ENCODE assay signal across 20 cellular contexts in genomic region chr20:58719971-58720371, GRCh38. TPM values are rescaled to one million over a fixed set of nuclear protein-coding genes. Genes with fewer than 3 reads are reported as not detected.
DNase-seq lines count a peak whose midpoint lies in the region; ATAC-seq, FAIRE-seq and TF ChIP-seq lines count a peak whose summit lies in the region.
"Had no signal": no experiment of that assay in that cellular context is flagged by ENCODE, and none has a peak within 500 bp of the region (broad histone marks: within the 10 kb centered on the region; RNA-seq: fewer than 3 reads in every experiment).

No MANE protein-coding gene starts in this region.

- TF ChIP-seq CTCF in heart left ventricle (IDR thresholded peaks at IDR 0.05) (no peak), left lung (IDR thresholded peaks at IDR 0.05) (no peak), esophagus squamous epithelium (IDR thresholded peaks at IDR 0.05) (no peak)

- H3K9me3 ChIP-seq in heart left ventricle (no peaks in the 10 kb centered on the region), left lung (no peaks in the 10 kb centered on the region), esophagus squamous epithelium (no peaks in the 10 kb centered on the region)
- H3K9me3 ChIP-seq: BE2C had no signal

- no peak overlapping the region for H3K4me3 ChIP-seq in heart left ventricle
- H3K4me3 ChIP-seq in left lung = no peak overlapping the region
- H3K4me3 ChIP-seq in esophagus squamous epithelium = no peak overlapping the region
- H3K4me3 ChIP-seq: GM23338 had no signal

- 28 to 60% (median 34%) methylated on average over 1 to 6 of the region's 6 CpGs for WGBS in heart left ventricle, 4 donors
- WGBS in esophagus squamous epithelium, 2 donors = 40% methylated on average over 3 of the region's 6 CpGs; no CpG with 5 or more reads in 1 of the 2 donors

- no peak overlapping the region for H3K27ac ChIP-seq in heart left ventricle
- H3K27ac ChIP-seq in left lung = no peak overlapping the region
- no peak overlapping the region for H3K27ac ChIP-seq in esophagus squamous epithelium

- peak; percentile 56 for FAIRE-seq in urothelium cell line (lab: Jason Lieb, UNC)
- FAIRE-seq: G401.6, GM12891 had no signal

- H3K27me3 ChIP-seq in heart left ventricle = peaks cover 0 to 37% (median 8%) of the 10 kb centered on the region in 9 donors
- H3K27me3 ChIP-seq in left lung = peaks cover 0 to 47% of the 10 kb centered on the region in 2 donors
- peaks cover 0 to 36% (median 0%) of the 10 kb centered on the region in 4 donors for H3K27me3 ChIP-seq in esophagus squamous epithelium
- H3K27me3 ChIP-seq: BE2C had no signal

- intact Hi-C loops in heart left ventricle (cut with DNase I) (no loop called here), left ventricle myocardium superior (cut with micrococcal nuclease) (no loop called here), left lung (cut with DNase I) (no loop called here), esophagus squamous epithelium (cut with DNase I) (no loop called here)

- H3K4me1 ChIP-seq in heart left ventricle = no peaks in the 10 kb centered on the region
- no peaks in the 10 kb centered on the region for H3K4me1 ChIP-seq in left lung
- H3K4me1 ChIP-seq in esophagus squamous epithelium = no peaks in the 10 kb centered on the region

- TF ChIP-seq POLR2A in heart left ventricle (IDR thresholded peaks at IDR 0.05) (no peak), esophagus squamous epithelium (IDR thresholded peaks at IDR 0.05) (no peak)

- peaks cover 0 to 4% (median 0%) of the 10 kb centered on the region in 9 donors for H3K36me3 ChIP-seq in heart left ventricle
- peaks cover 0 to 13% of the 10 kb centered on the region in 2 donors for H3K36me3 ChIP-seq in left lung
- H3K36me3 ChIP-seq in esophagus squamous epithelium = peaks cover 0 to 13% (median 0%) of the 10 kb centered on the region in 3 donors
- H3K36me3 ChIP-seq: BE2C had no signal

- DNase-seq in heart left ventricle (peak in 3 of 5 donors; percentile 2 to 40 (median 12)), left ventricle myocardium superior (no peak), NCI-H69 (lab: John Stamatoyannopoulos, UW) (peak; percentile 30), left lung (peak; percentile 14 to 55), urothelium cell line (ENCODE audit: low spot score) (no peak), esophagus squamous epithelium (lab: John Stamatoyannopoulos, UW) (no peak), 8988T (no peak), NCI-H1105 treated with DMSO at 0.1 percent for 48 hours (lab: John Stamatoyannopoulos, UW) (no peak)
- DNase-seq: cerebellar nuclear complex; MM.1S; NCI-H2107; NK-92 treated with Interleukin-12 subunit alpha and Interleukin-12 subunit beta, amount 100 ng/mL, for 24 hours; T-helper 1 cell; trophoblast cell had no signal

- no peak for ATAC-seq in heart left ventricle
- ATAC-seq in left ventricle myocardium superior = no peak
- ATAC-seq in left lung = no peak
- ATAC-seq: GM23338; stimulated activated effector memory CD8-positive, alpha-beta T cell treated with anti-CD3 and anti-CD28 coated beads, Interleukin-12 subunit alpha, Interleukin-12 subunit beta, amount 100 ng/mL, for 72 hours; WTC11 had no signal

RNA-seq across cellular contexts. Expression of gene NPEPL1, which starts 27.4 kb away (rescaled TPM):
- 10 to 100 TPM; 18.5 to 33.4 (median 30.1) TPM for total RNA-seq in heart left ventricle
- polyA plus RNA-seq in heart left ventricle = 10 to 100 TPM; 18.1 to 32.5 TPM
- total RNA-seq in left ventricle myocardium superior = 26.4 TPM
- total RNA-seq in left lung = 10 to 100 TPM; 25.1 to 30.8 TPM
- 10 to 100 TPM; 16.7 to 36.0 (median 21.0) TPM for total RNA-seq in esophagus squamous epithelium

Comparison
In these comparisons a context has a peak if more than half of its experiments do, and no peak if none do; other contexts are left out.
1. DNase-seq: peak in heart left ventricle (3 of 5), NCI-H69 (single experiment) and left lung (2 of 2); none in left ventricle myocardium superior (single experiment), urothelium cell line (single experiment), esophagus squamous epithelium (single experiment), 8988T (single experiment) and NCI-H1105 treated with DMSO at 0.1 percent for 48 hours (single experiment).